In the genomic region with DNA sequence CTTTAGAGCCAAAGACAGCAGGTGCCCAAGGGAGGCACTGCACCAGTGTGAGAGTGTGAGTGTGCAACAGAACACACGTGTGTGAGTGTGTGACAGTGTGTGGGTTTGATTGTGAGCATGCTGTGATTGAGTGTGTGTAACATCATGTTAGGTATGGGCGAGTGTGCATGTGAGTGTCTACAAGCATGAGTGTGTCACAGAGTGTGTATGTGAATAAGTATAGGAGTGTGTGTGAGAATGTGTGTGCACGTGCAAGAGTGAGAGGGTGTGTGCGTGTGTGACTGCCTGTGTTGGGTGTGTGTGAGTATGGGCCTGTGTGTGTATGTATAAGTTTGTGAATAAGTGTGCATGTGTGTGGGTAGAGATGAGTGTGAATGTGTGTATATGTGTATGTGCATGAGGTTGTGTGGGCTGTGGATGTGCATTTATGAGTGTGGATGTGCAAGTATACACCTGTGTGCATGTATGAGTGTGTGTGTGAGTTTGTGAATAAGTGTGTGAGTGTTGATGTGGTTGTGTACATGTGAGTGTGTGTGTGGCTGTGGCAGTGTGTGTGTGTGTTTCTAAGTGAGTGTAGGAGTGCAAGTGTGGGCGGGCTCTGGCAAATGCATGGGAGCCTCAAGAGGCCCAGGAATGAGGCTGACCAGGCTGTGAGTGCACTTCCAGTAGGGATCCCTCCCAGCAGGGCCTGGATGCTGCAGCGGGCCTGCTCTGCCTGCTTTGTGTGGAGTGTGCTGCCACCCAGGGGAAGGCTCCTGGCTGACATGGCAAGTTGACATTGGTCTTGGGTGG, we compare ENCODE assay signal across 8 cellular contexts.
DNase-seq lines count a peak whose midpoint lies in the region; ATAC-seq and TF ChIP-seq lines count a peak whose summit lies in the region.

No MANE protein-coding gene starts in this region.

- H3K4me1 ChIP-seq in SJSA1 (replicated peaks) = peaks cover 28% of the 10 kb centered on the region

- no peak overlapping the region for H3K4me3 ChIP-seq in SJSA1

- no peak overlapping the region for H3K4me3 Mint-ChIP-seq in neural crest cell

- H3K9me3 ChIP-seq in SJSA1 (replicated peaks) = no peaks in the 10 kb centered on the region

- no peaks in the 10 kb centered on the region for H3K36me3 ChIP-seq in SJSA1

- no peak overlapping the region for H3K27ac Mint-ChIP-seq in neural crest cell (ENCODE audit: unreplicated experiment)

- no peaks in the 10 kb centered on the region for H3K36me3 Mint-ChIP-seq in neural crest cell (ENCODE audit: low read depth)

- ATAC-seq in HG03025 (IDR thresholded peaks at IDR 0.05; ENCODE audit: low FRiP score, unreplicated experiment) = no peak

- no peaks in the 10 kb centered on the region for H3K27me3 ChIP-seq in SJSA1 (replicated peaks)

- H3K4me1 Mint-ChIP-seq in neural crest cell = peaks cover 4% of the 10 kb centered on the region

- peak; percentile 84 for DNase-seq in EL
- peak; percentile 80 for DNase-seq in M059J (ENCODE audit: low read depth)
- peak; percentile 83 to 93 for DNase-seq in SJSA1 (ENCODE audit: low read depth in 1 of 2, low spot score in 2 of 2)
- peak; percentile 83 for DNase-seq in fibroblast of peridontal ligament (ENCODE audit: extremely low read depth)
- DNase-seq in neural crest cell (ENCODE audit: low read depth, low spot score) = peak; percentile 51
- DNase-seq in GM19240 (ENCODE audit: insufficient read length, low spot score) = no peak
- DNase-seq in activated CD4-positive, alpha-beta T cell treated with anti-CD3 and anti-CD28 coated beads for 4 hours = no peak

- H3K9me3 Mint-ChIP-seq in neural crest cell = no peaks in the 10 kb centered on the region

- H3K27me3 Mint-ChIP-seq in neural crest cell (ENCODE audit: low read depth) = no peaks in the 10 kb centered on the region

- peak; percentile 75 for TF ChIP-seq CTCF in neural crest cell (conservative IDR thresholded peaks at IDR 0.05)

- H3K27ac ChIP-seq in SJSA1 = no peak overlapping the region

Comparison
In these comparisons a context has a peak if more than half of its experiments do, and no peak if none do; other contexts are left out.
1. DNase-seq: peak in EL (single experiment), M059J (single experiment), SJSA1 (2 of 2), fibroblast of peridontal ligament (single experiment) and neural crest cell (single experiment); none in GM19240 (single experiment) and activated CD4-positive, alpha-beta T cell treated with anti-CD3 and anti-CD28 coated beads for 4 hours (0 of 2).